In the genomic region with DNA sequence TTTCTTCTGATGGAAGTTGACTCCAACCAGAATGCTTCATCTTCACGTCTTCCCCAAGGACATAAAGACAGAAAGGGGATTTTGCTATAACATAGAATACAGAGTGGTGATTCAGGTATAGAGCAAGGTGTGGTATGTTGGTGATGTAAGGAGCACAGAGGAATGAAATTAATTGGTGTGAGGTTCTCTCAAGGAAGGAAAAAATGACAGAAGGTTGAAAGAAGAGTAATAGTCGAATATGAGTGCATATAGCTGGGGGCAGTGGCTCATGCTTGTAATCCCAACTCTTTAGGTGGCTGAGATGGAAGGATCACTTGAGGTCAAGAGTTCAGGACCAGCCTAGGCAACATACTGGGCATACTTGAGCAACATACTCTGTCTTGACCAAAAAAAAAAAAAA, we compare ENCODE assay signal across 17 cellular contexts. TPM values are rescaled to one million over a fixed set of nuclear protein-coding genes. Genes with fewer than 3 reads are reported as not detected.
DNase-seq lines count a peak whose midpoint lies in the region; ATAC-seq and TF ChIP-seq lines count a peak whose summit lies in the region.
"Had no signal": no experiment of that assay in that cellular context is flagged by ENCODE, and none has a peak within 500 bp of the region (broad histone marks: within the 10 kb centered on the region; RNA-seq: fewer than 3 reads in every experiment).

No MANE protein-coding gene starts in this region.

- H3K27ac ChIP-seq in neutrophil = peak overlapping the region; percentile 26
- H3K27ac ChIP-seq: A549, C4-2B had no signal

- H3K9me3 Mint-ChIP-seq in activated naive CD8-positive, alpha-beta T cell treated with anti-CD3 and anti-CD28 coated beads, Interleukin-2, amount 50 U/mL, for 24 hours = no peaks in the 10 kb centered on the region
- no peaks in the 10 kb centered on the region for H3K9me3 Mint-ChIP-seq in activated naive CD8-positive, alpha-beta T cell treated with anti-CD3 and anti-CD28 coated beads for 36 hours
- no peaks in the 10 kb centered on the region for H3K9me3 Mint-ChIP-seq in activated T-helper 17 cell treated with anti-CD3 and anti-CD28 coated beads, Interleukin-2, amount 50 U/mL, for 72 hours
- no peaks in the 10 kb centered on the region for H3K9me3 Mint-ChIP-seq in type B pancreatic cell
- H3K9me3 Mint-ChIP-seq: CD4-positive, alpha-beta memory T cell; H9 had no signal

- no peaks in the 10 kb centered on the region for H3K9me3 ChIP-seq in neutrophil
- H3K9me3 ChIP-seq: A549, BE2C had no signal

- H3K27me3 ChIP-seq in neutrophil = no peaks in the 10 kb centered on the region
- H3K27me3 ChIP-seq: BE2C had no signal

- H3K27me3 Mint-ChIP-seq in activated naive CD8-positive, alpha-beta T cell treated with anti-CD3 and anti-CD28 coated beads, Interleukin-2, amount 50 U/mL, for 24 hours = no peaks in the 10 kb centered on the region
- no peaks in the 10 kb centered on the region for H3K27me3 Mint-ChIP-seq in activated naive CD8-positive, alpha-beta T cell treated with anti-CD3 and anti-CD28 coated beads for 36 hours
- no peaks in the 10 kb centered on the region for H3K27me3 Mint-ChIP-seq in activated T-helper 17 cell treated with anti-CD3 and anti-CD28 coated beads, Interleukin-2, amount 50 U/mL, for 72 hours
- H3K27me3 Mint-ChIP-seq in type B pancreatic cell = no peaks in the 10 kb centered on the region
- H3K27me3 Mint-ChIP-seq: CD4-positive, alpha-beta memory T cell had no signal

- no peak overlapping the region for H3K4me3 ChIP-seq in neutrophil (ENCODE audit: low read depth in 1 of 2, low read length in 1 of 2)
- H3K4me3 ChIP-seq: A549 had no signal

- peak; percentile 54 for ATAC-seq in activated naive CD8-positive, alpha-beta T cell treated with anti-CD3 and anti-CD28 coated beads, Interleukin-2, amount 50 U/mL, for 24 hours
- peak; percentile 26 for ATAC-seq in activated T-helper 17 cell treated with anti-CD3 and anti-CD28 coated beads, Interleukin-2, amount 50 U/mL, for 72 hours (replicated peaks)
- no peak for ATAC-seq in left lobe of liver
- ATAC-seq: A549 had no signal

- peaks cover 8% of the 10 kb centered on the region for H3K36me3 Mint-ChIP-seq in activated naive CD8-positive, alpha-beta T cell treated with anti-CD3 and anti-CD28 coated beads, Interleukin-2, amount 50 U/mL, for 24 hours (ENCODE audit: low read depth)
- peaks cover 15% of the 10 kb centered on the region for H3K36me3 Mint-ChIP-seq in activated naive CD8-positive, alpha-beta T cell treated with anti-CD3 and anti-CD28 coated beads for 36 hours
- no peaks in the 10 kb centered on the region for H3K36me3 Mint-ChIP-seq in activated T-helper 17 cell treated with anti-CD3 and anti-CD28 coated beads, Interleukin-2, amount 50 U/mL, for 72 hours (ENCODE audit: low read depth)
- H3K36me3 Mint-ChIP-seq in type B pancreatic cell = peaks cover 15% of the 10 kb centered on the region

- H3K36me3 ChIP-seq in neutrophil = no peaks in the 10 kb centered on the region
- H3K36me3 ChIP-seq: BE2C had no signal

- no peak for DNase-seq in activated naive CD8-positive, alpha-beta T cell treated with anti-CD3 and anti-CD28 coated beads, Interleukin-2, amount 50 U/mL, for 24 hours
- DNase-seq in activated naive CD8-positive, alpha-beta T cell treated with anti-CD3 and anti-CD28 coated beads for 36 hours = no peak
- DNase-seq in type B pancreatic cell (ENCODE audit: extremely low spot score, unreplicated experiment) = no peak
- no peak for DNase-seq in SKM-1 (lab: John Stamatoyannopoulos, UW; ENCODE audit: unreplicated experiment)
- DNase-seq in left lobe of liver (ENCODE audit: low spot score) = no peak
- DNase-seq: BE2C; CD4-positive, alpha-beta memory T cell; COR-L47; DMS153; DMS79 treated with DMSO at 0.1 percent for 48 hours; GDM1; GOT3; H9 had no signal

- H3K4me1 ChIP-seq in neutrophil (ENCODE audit: control insufficient read depth in 1 of 2, insufficient read depth in 1 of 2, low read depth in 1 of 2, low read length in 1 of 2) = peaks cover 46 to 84% of the 10 kb centered on the region in 2 experiments

- peaks cover 29% of the 10 kb centered on the region for H3K4me1 Mint-ChIP-seq in activated naive CD8-positive, alpha-beta T cell treated with anti-CD3 and anti-CD28 coated beads, Interleukin-2, amount 50 U/mL, for 24 hours
- peaks cover 49% of the 10 kb centered on the region for H3K4me1 Mint-ChIP-seq in activated naive CD8-positive, alpha-beta T cell treated with anti-CD3 and anti-CD28 coated beads for 36 hours
- peaks cover 9% of the 10 kb centered on the region for H3K4me1 Mint-ChIP-seq in activated T-helper 17 cell treated with anti-CD3 and anti-CD28 coated beads, Interleukin-2, amount 50 U/mL, for 72 hours
- H3K4me1 Mint-ChIP-seq in type B pancreatic cell (ENCODE audit: unreplicated experiment) = peaks cover 13% of the 10 kb centered on the region

- no peak for TF ChIP-seq CTCF in neutrophil (IDR thresholded peaks at IDR 0.05)
- TF ChIP-seq CTCF in type B pancreatic cell (conservative IDR thresholded peaks at IDR 0.05) = no peak

- H3K27ac Mint-ChIP-seq in activated naive CD8-positive, alpha-beta T cell treated with anti-CD3 and anti-CD28 coated beads, Interleukin-2, amount 50 U/mL, for 24 hours = no peak overlapping the region
- no peak overlapping the region for H3K27ac Mint-ChIP-seq in activated naive CD8-positive, alpha-beta T cell treated with anti-CD3 and anti-CD28 coated beads for 36 hours
- no peak overlapping the region for H3K27ac Mint-ChIP-seq in activated T-helper 17 cell treated with anti-CD3 and anti-CD28 coated beads, Interleukin-2, amount 50 U/mL, for 72 hours
- H3K27ac Mint-ChIP-seq in type B pancreatic cell = peak overlapping the region; percentile 56

- no peak overlapping the region for H3K4me3 Mint-ChIP-seq in activated naive CD8-positive, alpha-beta T cell treated with anti-CD3 and anti-CD28 coated beads, Interleukin-2, amount 50 U/mL, for 24 hours
- H3K4me3 Mint-ChIP-seq in activated naive CD8-positive, alpha-beta T cell treated with anti-CD3 and anti-CD28 coated beads for 36 hours = no peak overlapping the region
- no peak overlapping the region for H3K4me3 Mint-ChIP-seq in activated T-helper 17 cell treated with anti-CD3 and anti-CD28 coated beads, Interleukin-2, amount 50 U/mL, for 72 hours
- H3K4me3 Mint-ChIP-seq in type B pancreatic cell = no peak overlapping the region
- H3K4me3 Mint-ChIP-seq: CD4-positive, alpha-beta memory T cell; H9 had no signal

RNA-seq across cellular contexts. Expression of a gene that starts 20.1 kb away (rescaled TPM):
- 10 to 100 TPM; 13.8 to 14.7 TPM for total RNA-seq in activated naive CD8-positive, alpha-beta T cell treated with anti-CD3 and anti-CD28 coated beads for 36 hours
- 10 to 100 TPM in 1 of 2 donors, 1 to 10 TPM in 1; 9.4 to 10.5 TPM for total RNA-seq in activated T-helper 17 cell treated with anti-CD3 and anti-CD28 coated beads, Interleukin-2, amount 50 U/mL, for 72 hours
- total RNA-seq in type B pancreatic cell (ENCODE audit: low replicate concordance) = 33.9 and 35.9 TPM in 2 replicates
- total RNA-seq in left lobe of liver = 16.6 TPM
